ENCODE assay signal across 8 cellular contexts in the genomic region with DNA sequence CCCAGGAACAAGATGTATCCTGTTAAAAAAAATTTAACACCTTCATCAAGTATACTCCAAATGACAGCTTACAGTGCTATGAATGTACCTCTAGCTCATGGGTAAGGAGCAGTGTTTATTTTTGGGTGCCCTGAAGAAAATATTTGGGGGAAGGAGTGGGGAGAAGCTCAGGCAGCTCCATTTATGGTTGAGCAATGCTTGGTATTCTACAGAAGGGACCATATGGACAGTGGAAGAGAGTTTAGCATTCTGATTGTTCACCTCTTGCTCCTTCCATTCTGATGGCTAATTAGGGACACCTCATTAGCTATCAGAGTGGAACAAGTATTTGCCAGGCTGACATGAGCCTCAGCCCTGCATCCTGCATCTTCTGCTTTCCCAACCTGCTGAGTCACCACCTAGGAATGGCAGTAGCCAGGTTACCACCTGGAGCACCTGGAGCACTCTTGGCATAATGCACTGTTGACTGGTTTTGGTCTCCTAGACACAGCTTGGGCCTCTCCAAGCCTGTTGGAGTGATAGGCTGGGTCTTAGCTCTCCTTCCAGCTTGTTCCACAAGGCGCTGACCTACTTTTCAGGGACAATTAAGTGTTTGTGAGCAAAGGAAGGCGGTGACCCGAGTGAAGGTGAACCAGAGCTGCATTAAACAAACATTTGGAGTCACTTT.
DNase-seq lines count a peak whose midpoint lies in the region; ATAC-seq, FAIRE-seq and TF ChIP-seq lines count a peak whose summit lies in the region.

No MANE protein-coding gene starts in this region.

- DNase-seq in HFFc6 (no peak), SW480 (ENCODE audit: low spot score) (peak; percentile 55), iPS-NIHi11 (ENCODE audit: low spot score) (peak; percentile 38), small intestine (peak; percentile 25), GM19238 (ENCODE audit: insufficient read length, low spot score) (no peak)

- no peak overlapping the region for H3K4me3 Mint-ChIP-seq in HFFc6

- H3K36me3 Mint-ChIP-seq in HFFc6 (ENCODE audit: low read depth) = no peaks in the 10 kb centered on the region

- no peaks in the 10 kb centered on the region for H3K9me3 ChIP-seq in small intestine (ENCODE audit: control insufficient read depth, low read depth)

- no peak for FAIRE-seq in small intestine (lab: Jason Lieb, UNC)

- no peak for TF ChIP-seq CTCF in HFFc6 (IDR thresholded peaks at IDR 0.05)

- WGBS in small intestine, 3 donors = 43 to 78% (median 53%) methylated on average over 3 of the region's 3 CpGs

- H3K27me3 ChIP-seq in small intestine (ENCODE audit: control insufficient read depth in 2 of 2, insufficient read depth in 2 of 2, low read length in 2 of 2) = no peaks in the 10 kb centered on the region

- no peak for ATAC-seq in HG02852 (IDR thresholded peaks at IDR 0.05; ENCODE audit: unreplicated experiment)
- ATAC-seq in GM21423 (IDR thresholded peaks at IDR 0.05; ENCODE audit: unreplicated experiment) = no peak
- ATAC-seq in HG03159 (IDR thresholded peaks at IDR 0.05; ENCODE audit: unreplicated experiment) = no peak

- H3K4me1 Mint-ChIP-seq in HFFc6 (ENCODE audit: low read depth) = peaks cover 68% of the 10 kb centered on the region

- no peaks in the 10 kb centered on the region for H3K27me3 Mint-ChIP-seq in HFFc6 (ENCODE audit: insufficient read depth)

- H3K27ac ChIP-seq in small intestine (ENCODE audit: low read depth in 1 of 2, low read length in 1 of 2) = peak overlapping the region in 1 of 2 donors; percentile 49

- H3K36me3 ChIP-seq in small intestine (ENCODE audit: control insufficient read depth in 2 of 2, insufficient read depth in 2 of 2, low read length in 2 of 2) = no peaks in the 10 kb centered on the region

- no peak overlapping the region for H3K4me3 ChIP-seq in small intestine (ENCODE audit: low read depth in 1 of 2, low read length in 2 of 2)

- H3K9me3 Mint-ChIP-seq in HFFc6 = no peaks in the 10 kb centered on the region

- H3K4me1 ChIP-seq in small intestine (ENCODE audit: control insufficient read depth in 2 of 2, insufficient read depth in 1 of 2, low read depth in 1 of 2, low read length in 1 of 2) = peaks cover 0 to 4% of the 10 kb centered on the region in 2 donors

- peak overlapping the region; percentile 6 for H3K27ac Mint-ChIP-seq in HFFc6

Comparison
In these comparisons a context has a peak if more than half of its experiments do, and no peak if none do; other contexts are left out.
1. DNase-seq: peak in SW480 (single experiment), iPS-NIHi11 (single experiment) and small intestine (single experiment); none in HFFc6 (single experiment) and GM19238 (single experiment).